19 cellular contexts compared by ENCODE assay signal in genomic region chr3:50490438-50490970, GRCh38. TPM values are rescaled to one million over a fixed set of nuclear protein-coding genes. Genes with fewer than 3 reads are reported as not detected.
DNase-seq lines count a peak whose midpoint lies in the region; ATAC-seq, FAIRE-seq and TF ChIP-seq lines count a peak whose summit lies in the region.
"Had no signal": no experiment of that assay in that cellular context is flagged by ENCODE, and none has a peak within 500 bp of the region (broad histone marks: within the 10 kb centered on the region; RNA-seq: fewer than 3 reads in every experiment).

No MANE protein-coding gene starts in this region.

- peaks cover 34% of the 10 kb centered on the region for H3K4me1 Mint-ChIP-seq in stimulated activated naive CD8-positive, alpha-beta T cell treated with anti-CD3 and anti-CD28 coated beads, Interleukin-15, amount 100 ng/mL, for 72 hours
- H3K4me1 Mint-ChIP-seq: B cell had no signal

- TF ChIP-seq POLR2A in H1 (IDR thresholded peaks at IDR 0.05; ENCODE audit: control extremely low read depth in 1 of 2, low read depth in 2 of 2, low read length in 2 of 2) (no peak), spleen (IDR thresholded peaks at IDR 0.05) (no peak)

- H3K4me1 ChIP-seq in OCI-LY7 (ENCODE audit: insufficient read depth, low read length, poor library complexity, severe bottlenecking) (peaks cover 20% of the 10 kb centered on the region), H1 (replicated peaks in 1 of 4; ENCODE audit: control insufficient read depth in 3 of 4, insufficient read depth in 4 of 4, low read length in 3 of 4) (peaks cover 5 to 38% (median 17%) of the 10 kb centered on the region in 4 experiments), spleen (no peaks in the 10 kb centered on the region)
- H3K4me1 ChIP-seq: Peyer's patch had no signal

- no peak overlapping the region for H3K56ac ChIP-seq in H1 (replicated peaks; ENCODE audit: insufficient read length, low read depth, low read length)

- H4K91ac ChIP-seq in H1 (replicated peaks; ENCODE audit: insufficient read length, low read length), result no peak overlapping the region

- no peak overlapping the region for H3K9ac ChIP-seq in H1 (replicated peaks in 1 of 4; ENCODE audit: extremely low read depth in 1 of 4, low read depth in 3 of 4, low read length in 3 of 4)

- no peaks in the 10 kb centered on the region for H3K9me2 ChIP-seq in OCI-LY7 (ENCODE audit: insufficient read depth, low read length)

- H3K14ac ChIP-seq in H1 (ENCODE audit: insufficient read length), result no peak overlapping the region

- intact Hi-C loops in OCI-LY7 (cut with micrococcal nuclease; ENCODE audit: unreplicated experiment), result no loop called here
- intact Hi-C loops in spleen (cut with DNase I; ENCODE audit: low total_unique reads), result no loop called here

- no TSS peak for BruUV-seq in OCI-LY7 (replicated peaks; lab: Mats Ljungman, UMichigan)

- no peaks in the 10 kb centered on the region for H3K9me3 ChIP-seq in OCI-LY7 (ENCODE audit: low read length)
- H3K9me3 ChIP-seq in H1 (ENCODE audit: insufficient read depth in 2 of 2, low read depth in 1 of 2, low read length in 1 of 2), result no peaks in the 10 kb centered on the region
- no peaks in the 10 kb centered on the region for H3K9me3 ChIP-seq in spleen
- H3K9me3 ChIP-seq: MG63, Peyer's patch had no signal

- no peak overlapping the region for H2BK120ac ChIP-seq in H1 (replicated peaks; ENCODE audit: low read depth, low read length)

- H3K27ac ChIP-seq in OCI-LY7 (ENCODE audit: low read depth, low read length, poor library complexity, severe bottlenecking) (peak overlapping the region; percentile 23), H1 (ENCODE audit: low read depth, low read length) (no peak overlapping the region), spleen (no peak overlapping the region)
- H3K27ac ChIP-seq: Peyer's patch had no signal

- DNase-seq in stimulated activated naive CD8-positive, alpha-beta T cell treated with anti-CD3 and anti-CD28 coated beads, Interleukin-15, amount 100 ng/mL, for 72 hours, result no peak
- no peak for DNase-seq in stimulated activated naive CD8-positive, alpha-beta T cell treated with anti-CD3 and anti-CD28 coated beads, Interleukin-15, Interleukin-2, amounts not matched to agents 100 U/mL and 50 U/mL, for 24 hours
- DNase-seq in OCI-LY7 (ENCODE audit: low spot score) (peak; percentile 7), H1 (ENCODE audit: low read depth in 1 of 2, low spot score in 2 of 2) (no peak), H4 (ENCODE audit: low spot score) (no peak), spleen (no peak), NCI-H1105 (lab: John Stamatoyannopoulos, UW) (no peak)
- DNase-seq: Calu3; CD4-positive, alpha-beta memory T cell; DMS53; HCEC 1CT; MG63; NCI-H1092; NCI-H1694 treated with DMSO at 0.1 percent for 48 hours; NCI-H748 treated with DMSO at 0.1 percent for 48 hours; Peyer's patch; SHP77 had no signal

- no peaks in the 10 kb centered on the region for H3K27me3 Mint-ChIP-seq in stimulated activated naive CD8-positive, alpha-beta T cell treated with anti-CD3 and anti-CD28 coated beads, Interleukin-15, amount 100 ng/mL, for 72 hours
- H3K27me3 Mint-ChIP-seq: CD4-positive, alpha-beta memory T cell had no signal

- FAIRE-seq in H1 (lab: Jason Lieb, UNC), result no peak

- peak overlapping the region; percentile 75; the same call in 1 of the 2 replicates for H2BK12ac ChIP-seq in H1 (ENCODE audit: low read depth, low read length)

- no peak overlapping the region for H2AK5ac ChIP-seq in H1 (ENCODE audit: low read depth, low read length)

- peak overlapping the region; percentile 24 for H3K18ac ChIP-seq in H1 (ENCODE audit: extremely low read depth, low read length)

- no peaks in the 10 kb centered on the region for H3K9me3 Mint-ChIP-seq in stimulated activated naive CD8-positive, alpha-beta T cell treated with anti-CD3 and anti-CD28 coated beads, Interleukin-15, amount 100 ng/mL, for 72 hours
- H3K9me3 Mint-ChIP-seq: CD4-positive, alpha-beta memory T cell had no signal

- H2BK15ac ChIP-seq in H1 (ENCODE audit: low read length), result no peak overlapping the region

- ATAC-seq in stimulated activated naive CD8-positive, alpha-beta T cell treated with anti-CD3 and anti-CD28 coated beads, Interleukin-15, amount 100 ng/mL, for 72 hours, result no peak
- no peak for ATAC-seq in stimulated activated naive CD8-positive, alpha-beta T cell treated with anti-CD3 and anti-CD28 coated beads, Interleukin-15, Interleukin-2, amounts not matched to agents 100 U/mL and 50 U/mL, for 24 hours
- ATAC-seq: SK-N-SH treated with all-trans-retinoic acid at 6 μM for 48 hours had no signal

- H3K4me3 Mint-ChIP-seq in stimulated activated naive CD8-positive, alpha-beta T cell treated with anti-CD3 and anti-CD28 coated beads, Interleukin-15, amount 100 ng/mL, for 72 hours, result peak overlapping the region in 1 of 2 donors; percentile 41
- H3K4me3 Mint-ChIP-seq: B cell; CD4-positive, alpha-beta memory T cell had no signal

- H3K36me3 ChIP-seq in OCI-LY7 (ENCODE audit: insufficient read depth, low read length) (no peaks in the 10 kb centered on the region), H1 (ENCODE audit: control insufficient read depth in 2 of 4, insufficient read depth in 4 of 4, low read length in 3 of 4) (no peaks in the 10 kb centered on the region), spleen (no peaks in the 10 kb centered on the region)
- H3K36me3 ChIP-seq: MG63, Peyer's patch had no signal

- CTCF ChIA-PET in OCI-LY7 (lab: Charles Lee; ENCODE audit: unreplicated experiment), result no interaction called here
- CTCF ChIA-PET in H1 (lab: Charles Lee; ENCODE audit: partially characterized antibody), result interaction anchor here (1.1 to 1.9 kb wide), 2 partner anchors 12 to 49 kb away, joined by 3 to 4 read pairs; no protein-coding TSS in a partner anchor

- peaks cover 2% of the 10 kb centered on the region for H3K79me1 ChIP-seq in H1 (ENCODE audit: low read depth, low read length)

- TF ChIP-seq CTCF in OCI-LY7 (conservative IDR thresholded peaks at IDR 0.05; ENCODE audit: low read length) (no peak), H1 (IDR thresholded peaks at IDR 0.05; ENCODE audit: control extremely low read depth in 1 of 3, insufficient read depth in 1 of 3, low read depth in 1 of 3, low read length in 3 of 3) (no peak), spleen (IDR thresholded peaks at IDR 0.05 in 8 of 11, conservative IDR thresholded peaks at IDR 0.05 in 3 of 11) (no peak)

- H3K23ac ChIP-seq in H1 (ENCODE audit: insufficient read length), result no peak overlapping the region

- no peak for TF ChIP-seq EP300 in H1 (IDR thresholded peaks at IDR 0.05; ENCODE audit: borderline replicate concordance in 1 of 2, low read depth in 2 of 2, low read length in 2 of 2)

- H2AFZ ChIP-seq in OCI-LY7 (ENCODE audit: low read length), result peak overlapping the region; percentile 64; the same call in 1 of the 2 replicates
- H2AFZ ChIP-seq in H1 (ENCODE audit: low read length), result no peak overlapping the region

- H2BK20ac ChIP-seq in H1 (ENCODE audit: low read length), result no peak overlapping the region

- H3K27me3 ChIP-seq in H1 (replicated peaks in 1 of 4; ENCODE audit: control insufficient read depth in 3 of 4, extremely low read depth in 1 of 4, insufficient read depth in 3 of 4, low read length in 3 of 4) (no peaks in the 10 kb centered on the region; a peak in 2 of 7 replicates), spleen (replicated peaks in 1 of 7) (no peaks in the 10 kb centered on the region)
- H3K27me3 ChIP-seq: MG63, Peyer's patch had no signal

- no peak overlapping the region for H4K5ac ChIP-seq in H1 (ENCODE audit: insufficient read length, low read depth, low read length)

- H3K23me2 ChIP-seq in H1 (ENCODE audit: low read depth, low read length), result no peaks in the 10 kb centered on the region

- TF ChIP-seq RAD21 in H1 (IDR thresholded peaks at IDR 0.05 in 1 of 2, conservative IDR thresholded peaks at IDR 0.05 in 1 of 2; ENCODE audit: low read depth in 2 of 2, low read length in 2 of 2), result no peak

- H3K79me2 ChIP-seq in OCI-LY7 (ENCODE audit: insufficient read depth, low read depth, low read length), result no peaks in the 10 kb centered on the region
- H3K79me2 ChIP-seq in H1 (ENCODE audit: control insufficient read depth in 1 of 2, insufficient read depth in 2 of 2, low read length in 2 of 2), result peaks cover 0 to 2% of the 10 kb centered on the region in 2 experiments; a peak in 2 of 4 replicates

- POLR2A ChIA-PET in OCI-LY7 (lab: Charles Lee) (no interaction called here), H1 (lab: Charles Lee; ENCODE audit: partially characterized antibody) (interaction anchor here (0.8 kb wide), 1 partner anchor 12 kb away, joined by 4 read pairs; no protein-coding TSS in a partner anchor)

- H3K4me3 ChIP-seq in OCI-LY7 (ENCODE audit: low read depth, low read length, poor library complexity, severe bottlenecking) (no peak overlapping the region), H1 (ENCODE audit: extremely low read depth in 1 of 4, insufficient read depth in 2 of 4, low read depth in 3 of 4, low read length in 4 of 4) (no peak overlapping the region), spleen (no peak overlapping the region)
- H3K4me3 ChIP-seq: MG63, Peyer's patch had no signal

- no peak overlapping the region for H4K8ac ChIP-seq in H1 (ENCODE audit: extremely low read depth, insufficient read depth, low read length)

- no peak overlapping the region for H2BK5ac ChIP-seq in H1 (ENCODE audit: low read depth, low read length)

- peak overlapping the region; percentile 48 for H3K4me2 ChIP-seq in OCI-LY7 (ENCODE audit: low read length)
- no peak overlapping the region for H3K4me2 ChIP-seq in H1 (ENCODE audit: insufficient read depth in 1 of 2, low read depth in 2 of 2, low read length in 2 of 2)

- no peak overlapping the region for H3K4ac ChIP-seq in H1 (replicated peaks; ENCODE audit: insufficient read length, low read depth, low read length)

- 73% methylated on average over 3 of the region's 3 CpGs; no CpG with 5 or more reads in 1 of the 2 experiments for WGBS in H1 (ENCODE audit: extremely low coverage in 1 of 2, insufficient coverage in 1 of 2, insufficient read length in 1 of 2, insufficient replicate concordance in 2 of 2, low coverage in 1 of 2, low lambda C conversion rate in 2 of 2, missing lambda C conversion rate in 1 of 2), 2 experiments
- 55 to 81% (median 66%) methylated on average over 3 of the region's 3 CpGs for WGBS in spleen, 5 donors

- peak overlapping the region; percentile 51 to 59 for H3K27ac Mint-ChIP-seq in stimulated activated naive CD8-positive, alpha-beta T cell treated with anti-CD3 and anti-CD28 coated beads, Interleukin-15, amount 100 ng/mL, for 72 hours
- H3K27ac Mint-ChIP-seq: B cell had no signal

- H4K20me1 ChIP-seq in OCI-LY7 (ENCODE audit: insufficient read depth, low read length) (no peaks in the 10 kb centered on the region), H1 (replicated peaks in 1 of 2; ENCODE audit: control insufficient read depth in 1 of 2, insufficient read depth in 2 of 2, low read length in 2 of 2) (peaks cover 3 to 8% of the 10 kb centered on the region in 2 experiments)

RNA-seq across cellular contexts. Expression of gene CACNA2D2, which starts 12.9 kb away (rescaled TPM):
- total RNA-seq in OCI-LY7 (2014; rRNA removed; shearing (Covaris generic)), result 0.09 TPM in 1 of 2 replicates, not detected in the other
- total RNA-seq in OCI-LY7 (2022) (0.21 and 0.28 TPM in 2 replicates), spleen (1 to 10 TPM in 6 of 7 donors, under 1 TPM in 1; 0.85 to 3.2 (median 1.4) TPM)
- 14.0 and 14.1 TPM in 2 replicates for total RNA-seq in H1 (2021; fragmentation: NEBNext Ultra II Directional; extraction: Animal tissue kit (Norgen Biotek cat#: 25700))
- polyA plus RNA-seq in H1 (2011; rRNA removed) (24.9 and 25.0 TPM in 2 replicates), spleen (under 1 TPM; 0.24 to 0.64 (median 0.26) TPM)
- 14.3 TPM for polyA plus RNA-seq in H1 (2011; cell fraction: cytosol; rRNA removed)
- polyA plus RNA-seq in H1 (2011; cell fraction: nucleus; rRNA removed), result 43.9 TPM
- 16.0 to 28.5 TPM (median 22.8 TPM) in 4 replicates for polyA plus RNA-seq in H1 (2012, experiment 1 of 2)
- polyA plus RNA-seq in H1 (2012, experiment 2 of 2), result 13.3 TPM
- 16.1 TPM for polyA plus RNA-seq in H1 (2013, experiment 1 of 2)
- 13.8 TPM for polyA plus RNA-seq in H1 (2013, experiment 2 of 2)
- 16.8 and 18.9 TPM in 2 replicates for polyA minus RNA-seq in H1 (2011; rRNA and poly(A)+ RNA removed)
- 14.2 TPM for polyA minus RNA-seq in H1 (2011; cell fraction: cytosol; rRNA and poly(A)+ RNA removed)
- 9.4 TPM for polyA minus RNA-seq in H1 (2011; cell fraction: nucleus; rRNA and poly(A)+ RNA removed)
- 0.04 TPM in 1 of 2 replicates, not detected in the other for total RNA-seq in H4 (2014; rRNA removed; shearing (Covaris generic))
